Comparison of ENCODE assay signal across 22 cellular contexts in genomic region chr4:147339116-147339515, GRCh38.
"Had no signal": no experiment of that assay in that cellular context is flagged by ENCODE, and none has a peak within 500 bp of the region (broad histone marks: within the 10 kb centered on the region; RNA-seq: fewer than 3 reads in every experiment).

No MANE protein-coding gene starts in this region.

- H3K9me3 ChIP-seq: adrenal gland, ascending aorta, breast epithelium, gastroesophageal sphincter, right lobe of liver, thoracic aorta, upper lobe of left lung had no signal

- DNase-seq: activated CD8-positive, alpha-beta memory T cell treated with anti-CD3 and anti-CD28 coated beads for 24 hours; activated CD8-positive, alpha-beta memory T cell treated with anti-CD3 and anti-CD28 coated beads, Interleukin-2, amount 50 U/mL, for 4 hours; activated naive CD4-positive, alpha-beta T cell; activated T-cell treated with anti-CD3 and anti-CD28 coated beads, Interleukin-2, amount 50 U/mL, for 4 hours; adrenal gland; head of caudate nucleus; islet precursor cell; left cardiac atrium; occipital lobe; right lobe of liver; stimulated activated CD4-positive, alpha-beta T cell treated with anti-CD3 and anti-CD28 coated beads, Interleukin-2, amount 100 ng/mL, for 24 hours; stimulated activated naive CD4-positive, alpha-beta T cell; T-helper 9 cell; upper lobe of left lung had no signal

- H3K4me3 ChIP-seq: adrenal gland, ascending aorta, breast epithelium, coronary artery, gastroesophageal sphincter, right lobe of liver, skin epidermis, thoracic aorta, upper lobe of left lung had no signal

- H3K36me3 ChIP-seq: adrenal gland, ascending aorta, breast epithelium, gastroesophageal sphincter, right lobe of liver, thoracic aorta, upper lobe of left lung had no signal

- H3K27me3 ChIP-seq: adrenal gland, ascending aorta, breast epithelium, gastroesophageal sphincter, right lobe of liver, upper lobe of left lung had no signal

- H3K27ac ChIP-seq: adrenal gland, ascending aorta, breast epithelium, coronary artery, epithelial cell of prostate, gastroesophageal sphincter, right lobe of liver, thoracic aorta, upper lobe of left lung had no signal

- ATAC-seq: activated T-cell treated with anti-CD3 and anti-CD28 coated beads, Interleukin-2, amount 50 U/mL, for 4 hours; gastroesophageal sphincter; left cardiac atrium; right lobe of liver; WTC11 had no signal

- H3K4me1 ChIP-seq: adrenal gland, breast epithelium, right lobe of liver had no signal
